21 cellular contexts compared by ENCODE assay signal in the genomic region with DNA sequence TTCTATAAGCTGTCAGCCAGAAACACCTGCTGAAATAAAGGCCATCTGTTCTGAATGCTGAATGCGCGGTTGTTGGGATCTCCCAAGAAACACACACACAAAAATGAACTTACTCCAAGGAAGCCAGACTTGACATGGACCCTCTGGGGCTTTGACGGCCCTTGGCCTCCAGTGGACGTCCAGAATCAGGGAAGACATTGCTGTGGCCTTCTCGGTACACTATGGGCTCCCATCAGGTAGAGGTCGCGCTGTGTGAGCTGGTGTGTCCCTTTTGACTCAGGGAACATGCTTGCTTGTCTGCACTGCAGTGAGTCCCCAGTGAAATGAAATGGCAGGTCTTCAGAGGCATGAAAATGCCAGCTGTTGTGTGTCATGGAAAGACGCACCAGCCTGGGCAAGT.
"Had no signal": no experiment of that assay in that cellular context is flagged by ENCODE, and none has a peak within 500 bp of the region (broad histone marks: within the 10 kb centered on the region; RNA-seq: fewer than 3 reads in every experiment).

No MANE protein-coding gene starts in this region.

- H3K27ac ChIP-seq: coronary artery, foreskin keratinocyte, heart left ventricle, ovary, suprapubic skin, tibial artery, upper lobe of left lung, uterus had no signal

- H3K36me3 Mint-ChIP-seq: naive thymus-derived CD8-positive, alpha-beta T cell had no signal

- H3K4me3 Mint-ChIP-seq: endodermal cell; naive thymus-derived CD8-positive, alpha-beta T cell; neural crest cell had no signal

- H3K4me1 Mint-ChIP-seq: naive thymus-derived CD8-positive, alpha-beta T cell; neural crest cell had no signal

- H3K9me3 ChIP-seq: heart left ventricle, mucosa of descending colon, ovary, suprapubic skin, tibial artery, upper lobe of left lung, uterus had no signal

- H3K9me3 Mint-ChIP-seq: endodermal cell; naive thymus-derived CD8-positive, alpha-beta T cell; neural crest cell had no signal

- H3K4me3 ChIP-seq: coronary artery, heart left ventricle, mucosa of descending colon, ovary, smooth muscle cell, suprapubic skin, tibial artery, upper lobe of left lung, uterus had no signal

- H3K4me1 ChIP-seq: heart left ventricle, suprapubic skin, tibial artery, upper lobe of left lung, uterus had no signal

- H3K27ac Mint-ChIP-seq: endodermal cell had no signal

- H3K36me3 ChIP-seq: heart left ventricle, ovary, suprapubic skin, tibial artery, upper lobe of left lung, uterus had no signal

- DNase-seq: effector CD4-positive, alpha-beta T cell; endodermal cell; erythroblast; foreskin keratinocyte; heart left ventricle; hippocampal formation; left colon; mucosa of descending colon; naive thymus-derived CD8-positive, alpha-beta T cell; nucleus accumbens; right cardiac atrium; stimulated activated CD4-positive, alpha-beta T cell treated with anti-CD3 and anti-CD28 coated beads, Interleukin-2, amount 100 ng/mL, for 48 hours; stimulated activated naive CD8-positive, alpha-beta T cell treated with anti-CD3 and anti-CD28 coated beads, Interleukin-15, Interleukin-2, amounts not matched to agents 100 U/mL and 50 U/mL, for 24 hours; tibial artery; upper lobe of left lung; uterus had no signal

- H3K27me3 ChIP-seq: foreskin keratinocyte, heart left ventricle, ovary, suprapubic skin, tibial artery, upper lobe of left lung, uterus had no signal
